In the genomic region with DNA sequence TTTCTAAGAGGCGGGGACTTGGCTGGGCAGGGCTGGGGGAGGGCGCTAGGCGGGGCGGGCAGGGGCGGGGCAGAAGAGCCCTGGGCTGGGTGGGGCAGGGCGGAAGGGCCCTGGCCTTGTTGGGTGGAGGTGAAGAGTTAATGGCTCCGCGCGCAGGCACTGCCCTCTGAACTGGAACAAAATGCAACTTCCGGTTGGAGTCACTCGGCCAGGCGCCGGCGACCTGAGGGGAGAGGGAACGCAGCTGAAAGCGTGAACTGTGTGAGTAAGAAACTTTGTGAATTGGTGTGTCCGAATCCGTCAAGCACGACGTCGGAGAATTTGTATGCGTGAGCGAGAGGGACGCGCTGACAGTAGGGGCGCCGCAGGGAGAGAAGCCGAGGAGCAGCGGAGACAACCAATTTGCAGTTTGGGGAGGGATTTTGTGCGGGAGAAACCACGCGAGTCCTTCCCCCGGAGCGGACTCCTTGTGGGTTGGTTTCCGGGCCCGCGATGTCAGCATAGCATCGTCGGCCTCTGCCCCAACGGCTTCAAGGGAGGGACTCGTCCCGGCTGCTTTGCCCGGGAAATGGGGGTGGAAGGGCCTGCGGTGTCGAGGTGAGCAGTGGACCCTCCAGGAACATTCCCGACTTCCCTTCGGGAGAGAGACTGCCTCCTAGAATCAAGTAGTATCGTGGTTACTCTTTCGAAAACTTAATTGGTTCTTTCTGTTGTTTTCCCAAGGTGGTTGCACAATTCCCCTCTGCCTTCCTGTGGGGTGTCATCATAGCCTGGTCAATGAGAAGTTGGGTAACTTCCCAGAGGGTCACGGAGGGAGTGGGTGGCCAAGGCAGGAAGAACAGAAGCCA, we compare ENCODE assay signal across 8 cellular contexts. TPM values are rescaled to one million over a fixed set of nuclear protein-coding genes. Genes with fewer than 3 reads are reported as not detected.
A peak's percentile ranks its signal among the peaks of the same experiment; 100 is the strongest.
DNase-seq lines count a peak whose midpoint lies in the region; ATAC-seq and TF ChIP-seq lines count a peak whose summit lies in the region.

A gene with protein sequence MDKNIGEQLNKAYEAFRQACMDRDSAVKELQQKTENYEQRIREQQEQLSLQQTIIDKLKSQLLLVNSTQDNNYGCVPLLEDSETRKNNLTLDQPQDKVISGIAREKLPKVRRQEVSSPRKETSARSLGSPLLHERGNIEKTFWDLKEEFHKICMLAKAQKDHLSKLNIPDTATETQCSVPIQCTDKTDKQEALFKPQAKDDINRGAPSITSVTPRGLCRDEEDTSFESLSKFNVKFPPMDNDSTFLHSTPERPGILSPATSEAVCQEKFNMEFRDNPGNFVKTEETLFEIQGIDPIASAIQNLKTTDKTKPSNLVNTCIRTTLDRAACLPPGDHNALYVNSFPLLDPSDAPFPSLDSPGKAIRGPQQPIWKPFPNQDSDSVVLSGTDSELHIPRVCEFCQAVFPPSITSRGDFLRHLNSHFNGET (plus strand): TSS at position 203 of the 848 bp plus-strand sequence. CDS start 19,235 bp downstream, outside the sequence.

- TF ChIP-seq CTCF in choroid plexus epithelial cell (conservative IDR thresholded peaks at IDR 0.05; ENCODE audit: low read depth, low read length) = peak; percentile 29

- peak; percentile 94 for ATAC-seq in HG03432 (IDR thresholded peaks at IDR 0.05; ENCODE audit: unreplicated experiment)
- peak; percentile 95 for ATAC-seq in activated CD4-positive, alpha-beta T cell treated with anti-CD3 and anti-CD28 coated beads for 36 hours

- peak; percentile 97 for TF ChIP-seq POLR2A in GM19099 (IDR thresholded peaks at IDR 0.05; ENCODE audit: extremely low read depth, insufficient read length, low read depth)

- peak within 1 kb of the TSS; percentile 99 for H3K27ac Mint-ChIP-seq in activated CD4-positive, alpha-beta T cell treated with anti-CD3 and anti-CD28 coated beads for 36 hours

- POLR2A ChIA-PET in activated CD4-positive, alpha-beta T cell treated with anti-CD3 and anti-CD28 coated beads for 36 hours (lab: Charles Lee) = interaction anchor here (0.6 kb wide), 1 partner anchor 779 kb away, joined by 4 read pairs; no protein-coding TSS in a partner anchor

- peak within 1 kb of the TSS; percentile 89 for H3K4me3 ChIP-seq in choroid plexus epithelial cell (ENCODE audit: low read depth, low read length)

- intact Hi-C loops in activated CD4-positive, alpha-beta T cell treated with anti-CD3 and anti-CD28 coated beads for 36 hours (cut with DNase I, micrococcal nuclease) = loop anchor here (1.0 to 10.0 kb wide), 14 partner anchors 24 to 1876 kb away; a partner anchor contains a TSS

- H3K36me3 Mint-ChIP-seq in activated CD4-positive, alpha-beta T cell treated with anti-CD3 and anti-CD28 coated beads for 36 hours (ENCODE audit: low read depth) = peaks cover 34% of the 10 kb centered on the region

- H3K4me1 Mint-ChIP-seq in activated CD4-positive, alpha-beta T cell treated with anti-CD3 and anti-CD28 coated beads for 36 hours = peaks cover 52% of the 10 kb centered on the region

- DNase-seq in AML-193 (lab: John Stamatoyannopoulos, UW) = peak; percentile 92 to 96
- DNase-seq in NCI-H524 (lab: John Stamatoyannopoulos, UW) = peak; percentile 92 to 94
- DNase-seq in activated CD4-positive, alpha-beta T cell treated with anti-CD3 and anti-CD28 coated beads for 36 hours = peak; percentile 95
- peak; percentile 98 for DNase-seq in choroid plexus epithelial cell (ENCODE audit: low read depth)
- DNase-seq in kidney tubule cell (ENCODE audit: low spot score) = peak; percentile 97
- peak; percentile 63 to 84 (median 74) for DNase-seq in stimulated activated CD4-positive, alpha-beta T cell treated with anti-CD3 and anti-CD28 coated beads, Interleukin-1b, Interleukin-23, amount 100 ng/mL, for 24 hours (ENCODE audit: low read depth in 4 of 4, low spot score in 1 of 4)

- CTCF ChIA-PET in activated CD4-positive, alpha-beta T cell treated with anti-CD3 and anti-CD28 coated beads for 36 hours (lab: Charles Lee) = interaction anchor here (0.7 to 1.4 kb wide), 4 partner anchors 37 to 113 kb away, joined by 3 to 4 read pairs (median 3); no protein-coding TSS in a partner anchor

- H3K27me3 Mint-ChIP-seq in activated CD4-positive, alpha-beta T cell treated with anti-CD3 and anti-CD28 coated beads for 36 hours = no peaks in the 10 kb centered on the region

- H3K4me3 Mint-ChIP-seq in activated CD4-positive, alpha-beta T cell treated with anti-CD3 and anti-CD28 coated beads for 36 hours = peak within 1 kb of the TSS; percentile 91

- no peaks in the 10 kb centered on the region for H3K9me3 Mint-ChIP-seq in activated CD4-positive, alpha-beta T cell treated with anti-CD3 and anti-CD28 coated beads for 36 hours (ENCODE audit: low read depth)

RNA-seq across cellular contexts. Expression of the gene that starts here (rescaled TPM):
- total RNA-seq in activated CD4-positive, alpha-beta T cell treated with anti-CD3 and anti-CD28 coated beads for 36 hours = 10 to 100 TPM; 54.6 to 59.7 TPM

Comparison
In these comparisons a context has a peak if more than half of its experiments do, and no peak if none do; other contexts are left out.
1. Peak in every context shown above with its lines: DNase-seq, ATAC-seq and H3K4me3 ChIP-seq.